In genomic region chr5:146582015-146582414, GRCh38 we compare ENCODE assay signal across 24 cellular contexts.
"Had no signal": no experiment of that assay in that cellular context is flagged by ENCODE, and none has a peak within 500 bp of the region (broad histone marks: within the 10 kb centered on the region; RNA-seq: fewer than 3 reads in every experiment).

No MANE protein-coding gene starts in this region.

- H3K27ac ChIP-seq: colonic mucosa, coronary artery, dorsolateral prefrontal cortex, epithelial cell of prostate, esophagus muscularis mucosa, esophagus squamous epithelium, foreskin keratinocyte, gastrocnemius medialis, gastroesophageal sphincter, heart left ventricle, heart right ventricle had no signal

- H3K27ac Mint-ChIP-seq: dendritic cell treated with granulocyte-macrophage colony-stimulating factor and Interleukin-4, amounts not matched to agents 40 ng/mL and 50 ng/mL, for 4 days; effector memory CD8-positive, alpha-beta T cell; endodermal cell had no signal

- H3K4me3 Mint-ChIP-seq: dendritic cell treated with granulocyte-macrophage colony-stimulating factor and Interleukin-4, amounts not matched to agents 40 ng/mL and 50 ng/mL, for 4 days; effector memory CD8-positive, alpha-beta T cell; endodermal cell had no signal

- H3K4me1 ChIP-seq: colonic mucosa, esophagus muscularis mucosa, esophagus squamous epithelium, foreskin keratinocyte, gastrocnemius medialis, gastroesophageal sphincter, heart left ventricle, heart right ventricle had no signal

- H3K9me3 Mint-ChIP-seq: dendritic cell treated with granulocyte-macrophage colony-stimulating factor and Interleukin-4, amounts not matched to agents 40 ng/mL and 50 ng/mL, for 4 days had no signal

- H3K4me3 ChIP-seq: colonic mucosa, coronary artery, dorsolateral prefrontal cortex, esophagus muscularis mucosa, esophagus squamous epithelium, gastrocnemius medialis, gastroesophageal sphincter, heart left ventricle, heart right ventricle had no signal

- H3K36me3 ChIP-seq: colonic mucosa, esophagus muscularis mucosa, esophagus squamous epithelium, gastrocnemius medialis, gastroesophageal sphincter, heart left ventricle, heart right ventricle had no signal

- H3K27me3 Mint-ChIP-seq: dendritic cell treated with granulocyte-macrophage colony-stimulating factor and Interleukin-4, amounts not matched to agents 40 ng/mL and 50 ng/mL, for 4 days had no signal

- DNase-seq: colonic mucosa; cortex of kidney; dermis blood vessel endothelial cell; dorsolateral prefrontal cortex; effector CD4-positive, alpha-beta T cell; effector CD8-positive, alpha-beta T cell; effector memory CD4-positive, alpha-beta T cell; effector memory CD8-positive, alpha-beta T cell; endodermal cell; erythroblast; esophagus squamous epithelium; foreskin fibroblast; foreskin keratinocyte; foreskin melanocyte; gastrocnemius medialis; head of caudate nucleus; heart left ventricle; heart right ventricle had no signal

- H3K9me3 ChIP-seq: colonic mucosa, esophagus muscularis mucosa, esophagus squamous epithelium, gastrocnemius medialis, gastroesophageal sphincter, heart left ventricle, heart right ventricle had no signal

- H3K27me3 ChIP-seq: colonic mucosa, dorsolateral prefrontal cortex, esophagus muscularis mucosa, foreskin keratinocyte, gastrocnemius medialis, gastroesophageal sphincter had no signal

- H3K4me1 Mint-ChIP-seq: endodermal cell had no signal

- ATAC-seq: effector memory CD8-positive, alpha-beta T cell; esophagus mucosa; foreskin keratinocyte; gastrocnemius medialis; gastroesophageal sphincter; heart left ventricle; heart right ventricle had no signal
